In the genomic region with DNA sequence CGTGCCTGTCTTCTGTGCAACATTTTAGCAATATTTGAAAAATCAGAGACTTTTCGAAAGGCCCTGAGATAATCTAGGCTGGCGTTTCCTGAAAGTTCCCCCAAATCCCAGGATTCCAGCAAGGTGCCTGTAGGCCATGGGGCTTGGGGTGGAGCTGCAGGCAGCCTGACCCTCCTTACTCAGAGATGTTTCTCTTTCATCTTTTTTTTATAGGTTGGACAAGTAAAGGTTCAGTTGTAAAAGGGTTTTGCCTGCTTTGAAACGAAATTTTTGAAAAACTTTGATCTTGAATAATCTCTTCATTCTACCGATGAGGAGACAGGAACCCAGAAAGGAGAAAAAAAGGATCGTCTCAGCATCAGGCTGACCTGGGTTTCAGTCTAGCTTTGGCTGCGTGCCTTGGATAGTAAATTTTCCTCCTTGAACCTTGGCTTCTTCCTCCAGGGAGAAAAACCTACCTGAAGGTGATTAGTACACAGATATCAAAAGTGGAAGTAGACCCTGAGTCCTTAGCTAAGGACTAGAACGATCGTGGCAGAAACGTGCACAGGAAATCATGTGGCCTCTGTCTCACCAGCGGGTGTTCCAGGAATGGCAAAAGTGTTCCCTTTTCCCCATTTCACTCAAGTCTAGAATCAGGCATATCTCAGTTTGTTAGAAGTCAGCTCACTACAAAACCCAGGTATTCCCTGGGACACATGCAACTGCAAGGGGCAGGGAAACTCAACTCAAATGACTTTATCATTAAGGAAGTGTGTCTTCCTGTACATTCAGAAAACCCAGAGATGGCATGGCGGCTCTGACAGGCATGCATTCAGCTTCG, we compare ENCODE assay signal across 9 cellular contexts.
A peak's percentile ranks its signal among the peaks of the same experiment; 100 is the strongest.
DNase-seq lines count a peak whose midpoint lies in the region; ATAC-seq lines count a peak whose summit lies in the region.
"Had no signal": no experiment of that assay in that cellular context is flagged by ENCODE, and none has a peak within 500 bp of the region (broad histone marks: within the 10 kb centered on the region; RNA-seq: fewer than 3 reads in every experiment).

No MANE protein-coding gene starts in this region.

- H3K27ac Mint-ChIP-seq in activated CD4-positive, alpha-beta T cell treated with anti-CD3 and anti-CD28 coated beads, Interleukin-2, amount 10 ng/mL, durations not matched to agents 24 days and 14 days, result peak overlapping the region; percentile 76
- H3K27ac Mint-ChIP-seq in memory B cell, result no peak overlapping the region

- no peaks in the 10 kb centered on the region for H3K9me3 Mint-ChIP-seq in activated CD4-positive, alpha-beta T cell treated with anti-CD3 and anti-CD28 coated beads, Interleukin-2, amount 10 ng/mL, durations not matched to agents 24 days and 14 days
- peaks cover 2% of the 10 kb centered on the region for H3K9me3 Mint-ChIP-seq in memory B cell

- H3K4me3 Mint-ChIP-seq in activated CD4-positive, alpha-beta T cell treated with anti-CD3 and anti-CD28 coated beads, Interleukin-2, amount 10 ng/mL, durations not matched to agents 24 days and 14 days, result peak overlapping the region; percentile 66
- H3K4me3 Mint-ChIP-seq in memory B cell, result peak overlapping the region; percentile 65

- ATAC-seq in memory B cell (ENCODE audit: low read depth) (peak; percentile 76), GM18517 (IDR thresholded peaks at IDR 0.05; ENCODE audit: unreplicated experiment) (no peak)
- ATAC-seq: body of pancreas had no signal

- no peaks in the 10 kb centered on the region for H3K27me3 Mint-ChIP-seq in activated CD4-positive, alpha-beta T cell treated with anti-CD3 and anti-CD28 coated beads, Interleukin-2, amount 10 ng/mL, durations not matched to agents 24 days and 14 days
- peaks cover 19% of the 10 kb centered on the region for H3K27me3 Mint-ChIP-seq in memory B cell

- H3K36me3 Mint-ChIP-seq in activated CD4-positive, alpha-beta T cell treated with anti-CD3 and anti-CD28 coated beads, Interleukin-2, amount 10 ng/mL, durations not matched to agents 24 days and 14 days (ENCODE audit: low read depth), result no peaks in the 10 kb centered on the region
- H3K36me3 Mint-ChIP-seq in memory B cell, result peaks cover 5% of the 10 kb centered on the region

- peak; percentile 6 for DNase-seq in stimulated activated CD4-positive, alpha-beta T cell treated with anti-CD3 and anti-CD28 coated beads, Interleukin-12 subunit alpha, Interleukin-12 subunit beta, amount 100 ng/mL, for 4 hours
- DNase-seq in stimulated activated CD4-positive, alpha-beta T cell treated with anti-CD3 and anti-CD28 coated beads, Interleukin-4, amount 100 ng/mL, for 24 hours, result no peak
- peak; percentile 80 for DNase-seq in activated CD4-positive, alpha-beta T cell treated with anti-CD3 and anti-CD28 coated beads, Interleukin-2, amount 10 ng/mL, durations not matched to agents 24 days and 14 days
- DNase-seq in memory B cell (ENCODE audit: low spot score in 2 of 2) (no peak), DMS114 treated with DMSO at 0.1 percent for 48 hours (lab: John Stamatoyannopoulos, UW; ENCODE audit: unreplicated experiment) (no peak), NCI-H2196 (lab: John Stamatoyannopoulos, UW; ENCODE audit: unreplicated experiment) (no peak), DMS79 treated with DMSO at 0.1 percent for 48 hours (lab: John Stamatoyannopoulos, UW) (no peak)
- DNase-seq: body of pancreas had no signal

- H3K4me1 Mint-ChIP-seq in activated CD4-positive, alpha-beta T cell treated with anti-CD3 and anti-CD28 coated beads, Interleukin-2, amount 10 ng/mL, durations not matched to agents 24 days and 14 days, result peaks cover 60% of the 10 kb centered on the region
- peaks cover 5% of the 10 kb centered on the region for H3K4me1 Mint-ChIP-seq in memory B cell

- intact Hi-C loops in activated CD4-positive, alpha-beta T cell treated with anti-CD3 and anti-CD28 coated beads, Interleukin-2, amount 10 ng/mL, durations not matched to agents 24 days and 14 days (cut with micrococcal nuclease), result loop anchor here (5.0 kb wide), 1 partner anchor 190 kb away; a partner anchor contains a TSS

Comparison
In these comparisons a context has a peak if more than half of its experiments do, and no peak if none do; other contexts are left out.
1. DNase-seq: peak in stimulated activated CD4-positive, alpha-beta T cell treated with anti-CD3 and anti-CD28 coated beads, Interleukin-12 subunit alpha, Interleukin-12 subunit beta, amount 100 ng/mL, for 4 hours (single experiment) and activated CD4-positive, alpha-beta T cell treated with anti-CD3 and anti-CD28 coated beads, Interleukin-2, amount 10 ng/mL, durations not matched to agents 24 days and 14 days (single experiment); none in stimulated activated CD4-positive, alpha-beta T cell treated with anti-CD3 and anti-CD28 coated beads, Interleukin-4, amount 100 ng/mL, for 24 hours (single experiment), memory B cell (0 of 2), DMS114 treated with DMSO at 0.1 percent for 48 hours (single experiment), NCI-H2196 (single experiment) and DMS79 treated with DMSO at 0.1 percent for 48 hours (single experiment).